Comparison of ENCODE assay signal across 1 cellular context in the genomic region with DNA sequence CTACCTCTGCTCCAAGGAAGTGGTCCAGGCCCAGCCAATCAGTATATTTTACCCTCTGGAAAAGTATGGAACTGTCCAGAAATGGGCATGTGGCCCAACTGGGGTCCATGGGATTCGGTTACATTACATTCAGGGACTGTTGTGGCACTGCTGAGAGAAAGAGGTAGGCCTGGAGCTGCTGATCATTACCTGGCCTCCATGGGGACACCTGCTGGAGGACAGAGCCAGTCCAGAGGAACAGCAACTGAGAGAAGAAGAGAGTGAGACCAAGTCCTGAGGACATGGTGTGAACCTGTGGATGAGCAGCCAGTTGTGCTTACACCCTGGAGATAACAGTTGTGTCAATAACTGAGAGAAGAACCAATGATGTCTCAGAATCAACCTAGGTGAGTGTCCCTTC.
TF ChIP-seq lines count a peak whose summit lies in the region.

No MANE protein-coding gene starts in this region.

TF ChIP-seq in K562, 482 proteins besides CTCF, POLR2A, EP300 and RAD21:
- TF ChIP-seq, protein P1, sequence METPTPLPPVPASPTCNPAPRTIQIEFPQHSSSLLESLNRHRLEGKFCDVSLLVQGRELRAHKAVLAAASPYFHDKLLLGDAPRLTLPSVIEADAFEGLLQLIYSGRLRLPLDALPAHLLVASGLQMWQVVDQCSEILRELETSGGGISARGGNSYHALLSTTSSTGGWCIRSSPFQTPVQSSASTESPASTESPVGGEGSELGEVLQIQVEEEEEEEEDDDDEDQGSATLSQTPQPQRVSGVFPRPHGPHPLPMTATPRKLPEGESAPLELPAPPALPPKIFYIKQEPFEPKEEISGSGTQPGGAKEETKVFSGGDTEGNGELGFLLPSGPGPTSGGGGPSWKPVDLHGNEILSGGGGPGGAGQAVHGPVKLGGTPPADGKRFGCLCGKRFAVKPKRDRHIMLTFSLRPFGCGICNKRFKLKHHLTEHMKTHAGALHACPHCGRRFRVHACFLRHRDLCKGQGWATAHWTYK (CRISPR knock-in tag; IDR thresholded peaks at IDR 0.05) = no peak
- no peak for TF ChIP-seq PTTG1 (tag; IDR thresholded peaks at IDR 0.05; ENCODE audit: low read depth)
- no peak for TF ChIP-seq MED1 (CRISPR knock-in tag; IDR thresholded peaks at IDR 0.05; ENCODE audit: borderline replicate concordance)
- no peak for TF ChIP-seq FOXP1 (CRISPR knock-in tag; IDR thresholded peaks at IDR 0.05)
- no peak for TF ChIP-seq KDM4B (IDR thresholded peaks at IDR 0.05; ENCODE audit: borderline replicate concordance in 2 of 2, low read depth in 1 of 2)
- no peak for TF ChIP-seq HDAC2 (IDR thresholded peaks at IDR 0.05)
- no peak for TF ChIP-seq ZNF764 (CRISPR knock-in tag; IDR thresholded peaks at IDR 0.05; ENCODE audit: low read depth)
- no peak for TF ChIP-seq CBX3 (IDR thresholded peaks at IDR 0.05; ENCODE audit: borderline replicate concordance in 1 of 2, low read length in 2 of 2)
